In the genomic region with DNA sequence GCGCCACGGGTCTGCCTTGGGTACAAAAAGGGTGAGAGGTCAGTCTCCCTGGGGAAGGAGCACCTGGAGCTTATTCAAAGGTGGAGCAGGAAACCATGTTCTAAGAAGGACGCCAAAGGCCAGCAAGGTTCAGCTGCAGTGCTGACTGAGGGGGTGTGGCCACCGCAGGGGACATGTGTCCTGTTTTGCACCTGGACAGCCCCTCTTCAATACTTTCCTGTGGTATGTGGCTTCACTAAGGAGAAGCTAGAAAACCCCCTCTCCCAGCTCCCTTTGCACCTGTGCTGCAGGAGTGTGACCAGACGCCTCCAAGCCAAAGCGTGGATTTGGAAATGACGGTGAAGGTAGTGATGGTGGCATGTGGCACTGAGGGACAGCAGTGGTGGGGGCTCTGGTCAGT, we compare ENCODE assay signal across 17 cellular contexts. TPM values are rescaled to one million over a fixed set of nuclear protein-coding genes. Genes with fewer than 3 reads are reported as not detected.
"Had no signal": no experiment of that assay in that cellular context is flagged by ENCODE, and none has a peak within 500 bp of the region (broad histone marks: within the 10 kb centered on the region; RNA-seq: fewer than 3 reads in every experiment).

No MANE protein-coding gene starts in this region.

- ATAC-seq: gastroesophageal sphincter, left ventricle myocardium superior, upper lobe of right lung had no signal

- H3K27me3 ChIP-seq: colonic mucosa, ovary, sigmoid colon, SJCRH30, upper lobe of right lung had no signal

- H3K4me3 ChIP-seq: colonic mucosa, gastroesophageal sphincter, ovary, sigmoid colon, SJCRH30, upper lobe of right lung had no signal

- H3K27ac ChIP-seq: colonic mucosa, gastroesophageal sphincter, ovary, sigmoid colon, SJCRH30, upper lobe of right lung, WERI-Rb-1 had no signal

- H3K36me3 ChIP-seq: colonic mucosa, ovary, SJCRH30 had no signal

- DNase-seq: activated CD4-positive, alpha-beta T cell treated with anti-CD3 and anti-CD28 coated beads, Interleukin-2, amount 50 U/mL, for 1 hour; activated CD8-positive, alpha-beta memory T cell treated with anti-CD3 and anti-CD28 coated beads, Interleukin-2, amount 50 U/mL, for 4 hours; activated gamma-delta T cell; colonic mucosa; left ventricle myocardium superior; mesenchymal stem cell; ovary; sigmoid colon; SJCRH30; stimulated activated CD4-positive, alpha-beta T cell treated with anti-CD3 and anti-CD28 coated beads, Interleukin-2, amount 100 ng/mL, for 24 hours; stimulated activated naive CD4-positive, alpha-beta T cell; substantia nigra; T1000; upper lobe of right lung; WERI-Rb-1 had no signal

- H3K4me1 ChIP-seq: gastroesophageal sphincter, sigmoid colon, SJCRH30, upper lobe of right lung had no signal

- H3K9me3 ChIP-seq: colonic mucosa, gastroesophageal sphincter, ovary, sigmoid colon, SJCRH30, upper lobe of right lung had no signal

RNA-seq across cellular contexts. Expression of a gene that starts 23.6 kb away (rescaled TPM):
- polyA plus RNA-seq: neural cell had no signal
